Comparison of ENCODE assay signal across 1 cellular context in genomic region chr3:105417538-105418289, GRCh38.
TF ChIP-seq lines count a peak whose summit lies in the region.

No MANE protein-coding gene starts in this region.

TF ChIP-seq in GM12878, 131 proteins besides CTCF, POLR2A, EP300 and RAD21 (continued from another document):
- no peak for TF ChIP-seq POU2F2 (IDR thresholded peaks at IDR 0.05; ENCODE audit: borderline replicate concordance, low read depth, low read length)
- TF ChIP-seq RUNX3 (IDR thresholded peaks at IDR 0.05; ENCODE audit: low read length) = peak; percentile 29; the same call in 1 of the 2 replicates
- TF ChIP-seq ZNF622 (IDR thresholded peaks at IDR 0.05) = no peak
